14 cellular contexts compared by ENCODE assay signal in the genomic region with DNA sequence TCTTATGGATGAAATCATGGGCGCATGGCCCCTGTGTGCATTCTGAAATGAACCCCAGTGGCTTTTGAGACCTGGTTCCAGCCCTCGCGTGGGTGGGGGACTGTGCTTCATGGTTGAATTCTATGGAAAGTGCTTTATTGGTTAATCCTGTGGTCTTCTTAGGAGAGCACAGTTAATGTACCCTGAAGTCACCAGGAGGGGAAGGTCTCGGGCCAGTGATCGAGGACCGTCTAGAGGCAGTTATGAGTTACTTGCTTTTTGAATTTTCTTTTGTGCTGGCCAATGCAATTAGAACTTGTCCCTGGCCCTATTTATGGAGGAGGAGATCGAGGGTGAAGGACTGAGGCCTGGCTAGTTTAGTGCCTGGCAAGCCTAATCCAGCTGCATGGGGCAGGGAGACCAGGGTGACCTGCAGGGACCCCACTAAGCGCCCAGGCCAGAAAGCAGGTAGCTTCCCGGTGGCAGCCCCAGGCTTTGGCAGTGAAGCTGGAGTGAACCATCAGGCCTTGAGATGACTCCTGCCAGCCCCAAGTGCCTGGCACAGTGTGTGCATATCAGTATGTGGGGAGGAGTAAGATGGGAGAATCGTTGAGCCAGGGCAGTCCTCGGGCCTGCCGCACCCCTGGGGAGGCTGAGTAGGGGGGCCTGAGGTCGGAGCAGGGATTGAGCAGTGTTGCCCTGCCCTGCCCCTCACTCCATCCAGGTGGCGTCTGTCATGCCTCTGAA. TPM values are rescaled to one million over a fixed set of nuclear protein-coding genes. Genes with fewer than 3 reads are reported as not detected.
A peak's percentile ranks its signal among the peaks of the same experiment; 100 is the strongest.
DNase-seq lines count a peak whose midpoint lies in the region; ATAC-seq and TF ChIP-seq lines count a peak whose summit lies in the region.
"Had no signal": no experiment of that assay in that cellular context is flagged by ENCODE, and none has a peak within 500 bp of the region (broad histone marks: within the 10 kb centered on the region; RNA-seq: fewer than 3 reads in every experiment).

No MANE protein-coding gene starts in this region.

- peak overlapping the region; percentile 68 for H3K27ac Mint-ChIP-seq in activated naive CD4-positive, alpha-beta T cell treated with anti-CD3 and anti-CD28 coated beads, Interleukin-2, amount 10 ng/mL, durations not matched to agents 7 days and 5 days
- peak overlapping the region; percentile 90 for H3K27ac Mint-ChIP-seq in activated T-helper 1 cell treated with anti-CD3 and anti-CD28 coated beads, Interleukin-12 subunit alpha, Interleukin-12 subunit beta, Interleukin-2, Interleukin-4 antibody, amounts not matched to agents 30 ng/mL and 10 ng/mL and 1 ng/mL, durations not matched to agents 14 hours and 24 hours and 36 hours

- WGBS in tibial nerve, 2 donors = 69 to 73% methylated on average over 13 to 14 of the region's 14 CpGs

- TF ChIP-seq POLR2A in tibial nerve (IDR thresholded peaks at IDR 0.05) = no peak
- no peak for TF ChIP-seq POLR2A in GM18505 (IDR thresholded peaks at IDR 0.05; ENCODE audit: borderline replicate concordance, extremely low read depth, insufficient read depth, insufficient read length)

- TF ChIP-seq CTCF in lower lobe of right lung (IDR thresholded peaks at IDR 0.05) (no peak), tibial nerve (IDR thresholded peaks at IDR 0.05) (no peak)

- ATAC-seq in lower lobe of right lung (no peak), GM18505 (IDR thresholded peaks at IDR 0.05; ENCODE audit: unreplicated experiment) (no peak)
- ATAC-seq: psoas muscle had no signal

- H3K36me3 ChIP-seq in lower lobe of right lung = no peaks in the 10 kb centered on the region
- H3K36me3 ChIP-seq in tibial nerve = no peaks in the 10 kb centered on the region

- no peak for TF ChIP-seq EP300 in tibial nerve (IDR thresholded peaks at IDR 0.05)

- H3K4me1 Mint-ChIP-seq in activated naive CD4-positive, alpha-beta T cell treated with anti-CD3 and anti-CD28 coated beads, Interleukin-2, amount 10 ng/mL, durations not matched to agents 7 days and 5 days = peaks cover 17% of the 10 kb centered on the region
- H3K4me1 Mint-ChIP-seq in activated T-helper 1 cell treated with anti-CD3 and anti-CD28 coated beads, Interleukin-12 subunit alpha, Interleukin-12 subunit beta, Interleukin-2, Interleukin-4 antibody, amounts not matched to agents 30 ng/mL and 10 ng/mL and 1 ng/mL, durations not matched to agents 14 hours and 24 hours and 36 hours (ENCODE audit: low read depth) = peaks cover 62% of the 10 kb centered on the region

- no peak for DNase-seq in activated naive CD4-positive, alpha-beta T cell treated with anti-CD3 and anti-CD28 coated beads, Interleukin-2, amount 10 ng/mL, durations not matched to agents 7 days and 5 days
- DNase-seq in activated naive CD4-positive, alpha-beta T cell treated with anti-CD3 and anti-CD28 coated beads, Interleukin-2, amount 50 U/mL, for 16 hours = no peak
- DNase-seq in activated T-helper 1 cell treated with anti-CD3 and anti-CD28 coated beads, Interleukin-12 subunit alpha, Interleukin-12 subunit beta, Interleukin-2, Interleukin-4 antibody, amounts not matched to agents 30 ng/mL and 10 ng/mL and 1 ng/mL, durations not matched to agents 14 hours and 24 hours and 36 hours (ENCODE audit: low spot score) = no peak
- peak; percentile 33 for DNase-seq in lower lobe of right lung
- no peak for DNase-seq in tibial nerve (ENCODE audit: low spot score in 2 of 2)
- DNase-seq in D341Med (ENCODE audit: low spot score) = no peak
- DNase-seq in HT-29 (ENCODE audit: low spot score) = no peak
- DNase-seq: activated naive CD4-positive, alpha-beta T cell treated with Interleukin-2 at 50 U/mL for 16 hours; COR-L47; MV-4-11; NCI-H2107; psoas muscle; SIG-M5 had no signal

- H3K9me3 Mint-ChIP-seq in activated naive CD4-positive, alpha-beta T cell treated with anti-CD3 and anti-CD28 coated beads, Interleukin-2, amount 10 ng/mL, durations not matched to agents 7 days and 5 days = no peaks in the 10 kb centered on the region
- H3K9me3 Mint-ChIP-seq in activated T-helper 1 cell treated with anti-CD3 and anti-CD28 coated beads, Interleukin-12 subunit alpha, Interleukin-12 subunit beta, Interleukin-2, Interleukin-4 antibody, amounts not matched to agents 30 ng/mL and 10 ng/mL and 1 ng/mL, durations not matched to agents 14 hours and 24 hours and 36 hours = no peaks in the 10 kb centered on the region

- H3K36me3 Mint-ChIP-seq in activated naive CD4-positive, alpha-beta T cell treated with anti-CD3 and anti-CD28 coated beads, Interleukin-2, amount 10 ng/mL, durations not matched to agents 7 days and 5 days = no peaks in the 10 kb centered on the region
- H3K36me3 Mint-ChIP-seq in activated T-helper 1 cell treated with anti-CD3 and anti-CD28 coated beads, Interleukin-12 subunit alpha, Interleukin-12 subunit beta, Interleukin-2, Interleukin-4 antibody, amounts not matched to agents 30 ng/mL and 10 ng/mL and 1 ng/mL, durations not matched to agents 14 hours and 24 hours and 36 hours (ENCODE audit: low read depth) = peaks cover 9% of the 10 kb centered on the region

- peaks cover 16% of the 10 kb centered on the region for H3K4me1 ChIP-seq in lower lobe of right lung
- H3K4me1 ChIP-seq in tibial nerve = peaks cover 0 to 60% (median 35%) of the 10 kb centered on the region in 4 donors
- H3K4me1 ChIP-seq: psoas muscle had no signal

- H3K27me3 ChIP-seq in lower lobe of right lung (ENCODE audit: low read depth) (no peaks in the 10 kb centered on the region), tibial nerve (no peaks in the 10 kb centered on the region)

- intact Hi-C loops in activated T-helper 1 cell treated with anti-CD3 and anti-CD28 coated beads, Interleukin-12 subunit alpha, Interleukin-12 subunit beta, Interleukin-2, Interleukin-4 antibody, amounts not matched to agents 30 ng/mL and 10 ng/mL and 1 ng/mL, durations not matched to agents 14 hours and 24 hours and 36 hours (cut with micrococcal nuclease) = no loop called here
- intact Hi-C loops in lower lobe of right lung (cut with DNase I) = no loop called here

- H3K4me3 Mint-ChIP-seq in activated naive CD4-positive, alpha-beta T cell treated with anti-CD3 and anti-CD28 coated beads, Interleukin-2, amount 10 ng/mL, durations not matched to agents 7 days and 5 days = no peak overlapping the region
- peak overlapping the region; percentile 59 for H3K4me3 Mint-ChIP-seq in activated T-helper 1 cell treated with anti-CD3 and anti-CD28 coated beads, Interleukin-12 subunit alpha, Interleukin-12 subunit beta, Interleukin-2, Interleukin-4 antibody, amounts not matched to agents 30 ng/mL and 10 ng/mL and 1 ng/mL, durations not matched to agents 14 hours and 24 hours and 36 hours

- H3K4me3 ChIP-seq in lower lobe of right lung (no peak overlapping the region), tibial nerve (no peak overlapping the region)
- H3K4me3 ChIP-seq: psoas muscle had no signal

- H3K9me3 ChIP-seq in lower lobe of right lung = no peaks in the 10 kb centered on the region
- no peaks in the 10 kb centered on the region for H3K9me3 ChIP-seq in tibial nerve
- H3K9me3 ChIP-seq: psoas muscle had no signal

- CTCF ChIA-PET in activated naive CD4-positive, alpha-beta T cell treated with anti-CD3 and anti-CD28 coated beads, Interleukin-2, amount 10 ng/mL, durations not matched to agents 7 days and 5 days (lab: Charles Lee) = interaction anchor here (0.8 to 1.8 kb wide), 3 partner anchors 13 to 52 kb away, joined by 3 to 4 read pairs (median 3); no protein-coding TSS in a partner anchor

- H3K27ac ChIP-seq in lower lobe of right lung = no peak overlapping the region
- peak overlapping the region; percentile 74 to 94 (median 84) for H3K27ac ChIP-seq in tibial nerve
- H3K27ac ChIP-seq: psoas muscle had no signal

- peaks cover 70% of the 10 kb centered on the region for H3K27me3 Mint-ChIP-seq in activated naive CD4-positive, alpha-beta T cell treated with anti-CD3 and anti-CD28 coated beads, Interleukin-2, amount 10 ng/mL, durations not matched to agents 7 days and 5 days
- H3K27me3 Mint-ChIP-seq in activated T-helper 1 cell treated with anti-CD3 and anti-CD28 coated beads, Interleukin-12 subunit alpha, Interleukin-12 subunit beta, Interleukin-2, Interleukin-4 antibody, amounts not matched to agents 30 ng/mL and 10 ng/mL and 1 ng/mL, durations not matched to agents 14 hours and 24 hours and 36 hours (ENCODE audit: insufficient read depth) = peaks cover 2% of the 10 kb centered on the region

RNA-seq across cellular contexts. Expression of a gene that starts 11.3 kb away (rescaled TPM):
- total RNA-seq in activated T-helper 1 cell treated with anti-CD3 and anti-CD28 coated beads, Interleukin-12 subunit alpha, Interleukin-12 subunit beta, Interleukin-2, Interleukin-4 antibody, amounts not matched to agents 30 ng/mL and 10 ng/mL and 1 ng/mL, durations not matched to agents 14 hours and 24 hours and 36 hours = 34.5 and 34.7 TPM in 2 replicates
- total RNA-seq in lower lobe of right lung (5.3 TPM), tibial nerve (10 to 100 TPM; 13.8 to 39.0 (median 23.0) TPM)
- total RNA-seq in HT-29 (2014; rRNA removed; shearing (Covaris generic)) = 28.1 and 31.0 TPM in 2 replicates
